17 cellular contexts compared by ENCODE assay signal in genomic region chr4:123651127-123651526, GRCh38.
DNase-seq lines count a peak whose midpoint lies in the region; ATAC-seq and TF ChIP-seq lines count a peak whose summit lies in the region.
"Had no signal": no experiment of that assay in that cellular context is flagged by ENCODE, and none has a peak within 500 bp of the region (broad histone marks: within the 10 kb centered on the region; RNA-seq: fewer than 3 reads in every experiment).

No MANE protein-coding gene starts in this region.

- TF ChIP-seq POLR2A in heart left ventricle (IDR thresholded peaks at IDR 0.05): no peak

- TF ChIP-seq CTCF in heart left ventricle (IDR thresholded peaks at IDR 0.05) (no peak), fibroblast of villous mesenchyme (IDR thresholded peaks at IDR 0.05; ENCODE audit: insufficient read depth, low read depth, low read length) (no peak), osteocyte (IDR thresholded peaks at IDR 0.05) (no peak)

- 47 to 61% (median 54%) methylated on average over 2 of the region's 2 CpGs for WGBS in heart left ventricle, 4 donors

- DNase-seq in heart left ventricle (no peak), Right ventricle myocardium inferior (ENCODE audit: missing footprints) (no peak), fibroblast of villous mesenchyme (ENCODE audit: low read depth) (peak; percentile 51), osteocyte (ENCODE audit: extremely low spot score, unreplicated experiment) (no peak), occipital lobe (lab: John Stamatoyannopoulos, UW) (no peak)
- no peak for DNase-seq in effector memory CD4-positive, alpha-beta T cell
- DNase-seq: activated CD4-positive, alpha-beta T cell treated with anti-CD3 and anti-CD28 coated beads, Interleukin-2, amount 50 U/mL, for 4 hours; activated effector memory CD4-positive, alpha-beta T cell treated with anti-CD3 and anti-CD28 coated beads, Interleukin-2, amount 50 U/mL, for 16 hours; DND-41; erythroblast; H7; MV-4-11; RPMI8226; upper lobe of right lung had no signal

- H3K4me3 ChIP-seq in heart left ventricle: peak overlapping the region in 2 of 12 donors; percentile 9 to 28
- H3K4me3 ChIP-seq in fibroblast of villous mesenchyme (ENCODE audit: low read depth, low read length): no peak overlapping the region
- no peak overlapping the region for H3K4me3 ChIP-seq in effector memory CD4-positive, alpha-beta T cell (ENCODE audit: insufficient read depth, low read depth, low read length, poor library complexity, severe bottlenecking)
- H3K4me3 ChIP-seq: GM12878, upper lobe of right lung had no signal

- H3K27me3 ChIP-seq in heart left ventricle: no peaks in the 10 kb centered on the region
- H3K27me3 ChIP-seq in effector memory CD4-positive, alpha-beta T cell (replicated peaks; ENCODE audit: control insufficient read depth, insufficient read depth, low read length, poor library complexity, severe bottlenecking): no peaks in the 10 kb centered on the region
- H3K27me3 ChIP-seq: upper lobe of right lung had no signal

- H3K9me3 ChIP-seq in heart left ventricle: peaks cover 0 to under 1% (median 0%) of the 10 kb centered on the region in 12 donors
- H3K9me3 ChIP-seq in effector memory CD4-positive, alpha-beta T cell (ENCODE audit: control insufficient read depth, low read length): no peaks in the 10 kb centered on the region
- H3K9me3 ChIP-seq: upper lobe of right lung had no signal

- H3K36me3 ChIP-seq in heart left ventricle: no peaks in the 10 kb centered on the region
- no peaks in the 10 kb centered on the region for H3K36me3 ChIP-seq in effector memory CD4-positive, alpha-beta T cell (ENCODE audit: control insufficient read depth, insufficient read depth, low read length)
- H3K36me3 ChIP-seq: upper lobe of right lung had no signal

- peaks cover 0 to 47% (median 11%) of the 10 kb centered on the region in 12 donors for H3K4me1 ChIP-seq in heart left ventricle
- no peaks in the 10 kb centered on the region for H3K4me1 ChIP-seq in effector memory CD4-positive, alpha-beta T cell (ENCODE audit: control insufficient read depth, insufficient read depth, low read length, poor library complexity, severe bottlenecking)
- H3K4me1 ChIP-seq: upper lobe of right lung had no signal

- peak overlapping the region in 10 of 12 donors; percentile 1 to 82 (median 64) for H3K27ac ChIP-seq in heart left ventricle
- no peak overlapping the region for H3K27ac ChIP-seq in effector memory CD4-positive, alpha-beta T cell (ENCODE audit: insufficient read depth, low read length, poor library complexity, severe bottlenecking)

- no peak overlapping the region for H3K4me3 Mint-ChIP-seq in osteocyte (ENCODE audit: unreplicated experiment)

- intact Hi-C loops in heart left ventricle (cut with DNase I): loop anchor here in 9 of 10 donors (2.0 to 10.0 kb wide), 9 partner anchors 32 to 546 kb away; partner anchors contain the start of gene SPRY1 (in 1 of the 9)
- intact Hi-C loops in Right ventricle myocardium inferior (cut with DNase I): no loop called here

- H3K27me3 Mint-ChIP-seq in osteocyte (ENCODE audit: unreplicated experiment): no peaks in the 10 kb centered on the region

- H3K9me3 Mint-ChIP-seq in osteocyte (ENCODE audit: unreplicated experiment): peaks cover 8% of the 10 kb centered on the region

- ATAC-seq in heart left ventricle (peak in 1 of 4 donors; percentile 33), Right ventricle myocardium inferior (no peak), GM21515 (IDR thresholded peaks at IDR 0.05; ENCODE audit: unreplicated experiment) (no peak), GM18520 (IDR thresholded peaks at IDR 0.05; ENCODE audit: unreplicated experiment) (no peak)
- ATAC-seq: GM12878, upper lobe of right lung had no signal

- H3K4me1 Mint-ChIP-seq in osteocyte (ENCODE audit: unreplicated experiment): peaks cover 76% of the 10 kb centered on the region

- peak overlapping the region; percentile 99 for H3K27ac Mint-ChIP-seq in osteocyte (ENCODE audit: unreplicated experiment)

- peaks cover 6% of the 10 kb centered on the region for H3K36me3 Mint-ChIP-seq in osteocyte (ENCODE audit: unreplicated experiment)
